ENCODE assay signal across 8 cellular contexts in genomic region chr5:72015103-72015548, GRCh38.
DNase-seq lines count a peak whose midpoint lies in the region; ATAC-seq and TF ChIP-seq lines count a peak whose summit lies in the region.

No MANE protein-coding gene starts in this region.

- peak; percentile 24 for ATAC-seq in activated naive CD8-positive, alpha-beta T cell treated with anti-CD3 and anti-CD28 coated beads, Interleukin-2, amount 50 U/mL, for 24 hours
- ATAC-seq in left colon: peak; percentile 31
- no peak for ATAC-seq in activated CD8-positive, alpha-beta memory T cell treated with anti-CD3 and anti-CD28 coated beads, Interleukin-2, amount 10 ng/mL, durations not matched to agents 7 days and 5 days
- ATAC-seq in stimulated activated naive B cell treated with anti-CD40 and anti-IgM and Interleukin-4, amounts not matched to agents 10 μg/mL and 1 μg/mL and 100 μg/mL, for 72 hours (replicated peaks): no peak

- DNase-seq in Calu3: peak; percentile 85
- DNase-seq in NB4 (ENCODE audit: low read depth): peak; percentile 23
- DNase-seq in activated naive CD8-positive, alpha-beta T cell treated with anti-CD3 and anti-CD28 coated beads, Interleukin-2, amount 50 U/mL, for 24 hours: peak; percentile 8
- DNase-seq in left colon: peak in 1 of 2 donors; percentile 6
- DNase-seq in D341Med (ENCODE audit: low spot score): no peak
- DNase-seq in activated CD8-positive, alpha-beta memory T cell treated with anti-CD3 and anti-CD28 coated beads, Interleukin-2, amount 50 U/mL, for 48 hours: no peak
- no peak for DNase-seq in activated CD8-positive, alpha-beta memory T cell treated with anti-CD3 and anti-CD28 coated beads, Interleukin-2, amount 10 ng/mL, durations not matched to agents 7 days and 5 days
- no peak for DNase-seq in stimulated activated naive B cell treated with anti-CD40 and anti-IgM and Interleukin-4, amounts not matched to agents 10 μg/mL and 1 μg/mL and 100 μg/mL, for 72 hours

- H3K4me3 ChIP-seq in NB4 (ENCODE audit: low read depth, low read length): no peak overlapping the region

- no peak for TF ChIP-seq POLR2A in NB4 (IDR thresholded peaks at IDR 0.05; ENCODE audit: extremely low read depth, insufficient read length)

- TF ChIP-seq CTCF in Calu3 (IDR thresholded peaks at IDR 0.05; ENCODE audit: unreplicated experiment) (no peak), NB4 (IDR thresholded peaks at IDR 0.05; ENCODE audit: low read depth, low read length) (no peak)

- peaks cover 6% of the 10 kb centered on the region for H3K36me3 Mint-ChIP-seq in Calu3 (ENCODE audit: insufficient read depth, unreplicated experiment)
- H3K36me3 Mint-ChIP-seq in activated naive CD8-positive, alpha-beta T cell treated with anti-CD3 and anti-CD28 coated beads, Interleukin-2, amount 50 U/mL, for 24 hours (ENCODE audit: low read depth): no peaks in the 10 kb centered on the region
- H3K36me3 Mint-ChIP-seq in activated CD8-positive, alpha-beta memory T cell treated with anti-CD3 and anti-CD28 coated beads, Interleukin-2, amount 10 ng/mL, durations not matched to agents 7 days and 5 days: no peaks in the 10 kb centered on the region
- H3K36me3 Mint-ChIP-seq in stimulated activated naive B cell treated with anti-CD40 and anti-IgM and Interleukin-4, amounts not matched to agents 10 μg/mL and 1 μg/mL and 100 μg/mL, for 72 hours: no peaks in the 10 kb centered on the region

- H3K4me1 Mint-ChIP-seq in Calu3 (ENCODE audit: low read depth, unreplicated experiment): peaks cover 18% of the 10 kb centered on the region
- H3K4me1 Mint-ChIP-seq in activated naive CD8-positive, alpha-beta T cell treated with anti-CD3 and anti-CD28 coated beads, Interleukin-2, amount 50 U/mL, for 24 hours: no peaks in the 10 kb centered on the region
- no peaks in the 10 kb centered on the region for H3K4me1 Mint-ChIP-seq in activated CD8-positive, alpha-beta memory T cell treated with anti-CD3 and anti-CD28 coated beads, Interleukin-2, amount 10 ng/mL, durations not matched to agents 7 days and 5 days
- no peaks in the 10 kb centered on the region for H3K4me1 Mint-ChIP-seq in stimulated activated naive B cell treated with anti-CD40 and anti-IgM and Interleukin-4, amounts not matched to agents 10 μg/mL and 1 μg/mL and 100 μg/mL, for 72 hours

- H3K9me3 Mint-ChIP-seq in Calu3 (ENCODE audit: low read depth, unreplicated experiment): peaks cover 3% of the 10 kb centered on the region
- no peaks in the 10 kb centered on the region for H3K9me3 Mint-ChIP-seq in activated naive CD8-positive, alpha-beta T cell treated with anti-CD3 and anti-CD28 coated beads, Interleukin-2, amount 50 U/mL, for 24 hours
- H3K9me3 Mint-ChIP-seq in activated CD8-positive, alpha-beta memory T cell treated with anti-CD3 and anti-CD28 coated beads, Interleukin-2, amount 10 ng/mL, durations not matched to agents 7 days and 5 days (ENCODE audit: low read depth): peaks cover 2% of the 10 kb centered on the region
- peaks cover 0 to 6% of the 10 kb centered on the region in 2 donors for H3K9me3 Mint-ChIP-seq in stimulated activated naive B cell treated with anti-CD40 and anti-IgM and Interleukin-4, amounts not matched to agents 10 μg/mL and 1 μg/mL and 100 μg/mL, for 72 hours

- no peak overlapping the region for H3K4me3 Mint-ChIP-seq in Calu3 (ENCODE audit: low read depth, unreplicated experiment)
- no peak overlapping the region for H3K4me3 Mint-ChIP-seq in activated naive CD8-positive, alpha-beta T cell treated with anti-CD3 and anti-CD28 coated beads, Interleukin-2, amount 50 U/mL, for 24 hours
- H3K4me3 Mint-ChIP-seq in activated CD8-positive, alpha-beta memory T cell treated with anti-CD3 and anti-CD28 coated beads, Interleukin-2, amount 10 ng/mL, durations not matched to agents 7 days and 5 days: no peak overlapping the region
- no peak overlapping the region for H3K4me3 Mint-ChIP-seq in stimulated activated naive B cell treated with anti-CD40 and anti-IgM and Interleukin-4, amounts not matched to agents 10 μg/mL and 1 μg/mL and 100 μg/mL, for 72 hours

- BruUV-seq in Calu3 (replicated peaks; lab: Mats Ljungman, UMichigan): no TSS peak

- CTCF ChIA-PET in Calu3 (lab: Charles Lee): interaction anchor here (0.6 to 1.7 kb wide), 6 partner anchors 9 to 312 kb away, joined by 3 to 6 read pairs (median 4); no protein-coding TSS in a partner anchor
- CTCF ChIA-PET in activated CD8-positive, alpha-beta memory T cell treated with anti-CD3 and anti-CD28 coated beads, Interleukin-2, amount 10 ng/mL, durations not matched to agents 7 days and 5 days (lab: Charles Lee): no interaction called here

- intact Hi-C loops in Calu3 (cut with micrococcal nuclease; ENCODE audit: unreplicated experiment) (no loop called here), left colon (cut with DNase I, micrococcal nuclease) (loop anchor here in 1 of 2 donors (5.0 kb wide), 1 partner anchor 233 kb away; no protein-coding TSS in a partner anchor)

- H3K27ac Mint-ChIP-seq in Calu3 (ENCODE audit: unreplicated experiment): peak overlapping the region; percentile 95
- H3K27ac Mint-ChIP-seq in activated naive CD8-positive, alpha-beta T cell treated with anti-CD3 and anti-CD28 coated beads, Interleukin-2, amount 50 U/mL, for 24 hours: no peak overlapping the region
- H3K27ac Mint-ChIP-seq in activated CD8-positive, alpha-beta memory T cell treated with anti-CD3 and anti-CD28 coated beads, Interleukin-2, amount 10 ng/mL, durations not matched to agents 7 days and 5 days: no peak overlapping the region
- no peak overlapping the region for H3K27ac Mint-ChIP-seq in stimulated activated naive B cell treated with anti-CD40 and anti-IgM and Interleukin-4, amounts not matched to agents 10 μg/mL and 1 μg/mL and 100 μg/mL, for 72 hours

- no peaks in the 10 kb centered on the region for H3K27me3 Mint-ChIP-seq in Calu3 (ENCODE audit: unreplicated experiment)
- H3K27me3 Mint-ChIP-seq in activated naive CD8-positive, alpha-beta T cell treated with anti-CD3 and anti-CD28 coated beads, Interleukin-2, amount 50 U/mL, for 24 hours: peaks cover 22% of the 10 kb centered on the region
- H3K27me3 Mint-ChIP-seq in activated CD8-positive, alpha-beta memory T cell treated with anti-CD3 and anti-CD28 coated beads, Interleukin-2, amount 10 ng/mL, durations not matched to agents 7 days and 5 days: peaks cover 16% of the 10 kb centered on the region
- H3K27me3 Mint-ChIP-seq in stimulated activated naive B cell treated with anti-CD40 and anti-IgM and Interleukin-4, amounts not matched to agents 10 μg/mL and 1 μg/mL and 100 μg/mL, for 72 hours: peaks cover 19 to 30% of the 10 kb centered on the region in 2 donors

Comparison
In these comparisons a context has a peak if more than half of its experiments do, and no peak if none do; other contexts are left out.
1. DNase-seq: peak in Calu3 (single experiment), NB4 (single experiment) and activated naive CD8-positive, alpha-beta T cell treated with anti-CD3 and anti-CD28 coated beads, Interleukin-2, amount 50 U/mL, for 24 hours (single experiment); none in D341Med (single experiment), activated CD8-positive, alpha-beta memory T cell treated with anti-CD3 and anti-CD28 coated beads, Interleukin-2, amount 50 U/mL, for 48 hours (single experiment), activated CD8-positive, alpha-beta memory T cell treated with anti-CD3 and anti-CD28 coated beads, Interleukin-2, amount 10 ng/mL, durations not matched to agents 7 days and 5 days (single experiment) and stimulated activated naive B cell treated with anti-CD40 and anti-IgM and Interleukin-4, amounts not matched to agents 10 μg/mL and 1 μg/mL and 100 μg/mL, for 72 hours (single experiment).
2. ATAC-seq: peak in activated naive CD8-positive, alpha-beta T cell treated with anti-CD3 and anti-CD28 coated beads, Interleukin-2, amount 50 U/mL, for 24 hours (single experiment) and left colon (single experiment); none in activated CD8-positive, alpha-beta memory T cell treated with anti-CD3 and anti-CD28 coated beads, Interleukin-2, amount 10 ng/mL, durations not matched to agents 7 days and 5 days (single experiment) and stimulated activated naive B cell treated with anti-CD40 and anti-IgM and Interleukin-4, amounts not matched to agents 10 μg/mL and 1 μg/mL and 100 μg/mL, for 72 hours (0 of 2).